Comparison of ENCODE assay signal across 21 cellular contexts in the genomic region with DNA sequence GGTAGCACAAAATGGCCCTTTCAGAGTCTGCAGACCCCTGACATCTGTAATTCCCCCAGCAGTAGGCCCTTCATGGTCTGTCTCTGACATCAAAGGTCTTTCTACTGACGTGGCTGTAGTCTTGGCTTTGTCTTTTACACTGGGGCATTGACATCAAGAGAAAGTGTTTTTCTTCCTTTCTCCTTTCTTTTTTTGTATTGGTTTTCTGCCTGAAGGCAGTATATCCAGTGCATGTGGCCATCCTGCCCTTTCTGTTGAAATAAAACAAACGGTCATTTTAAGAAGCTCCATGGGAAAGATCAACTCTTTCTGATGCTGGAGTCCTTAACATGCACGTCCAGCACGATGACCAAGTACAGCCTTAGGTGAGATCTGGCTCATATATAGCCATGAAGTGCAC.
"Had no signal": no experiment of that assay in that cellular context is flagged by ENCODE, and none has a peak within 500 bp of the region (broad histone marks: within the 10 kb centered on the region; RNA-seq: fewer than 3 reads in every experiment).

No MANE protein-coding gene starts in this region.

- H3K27ac ChIP-seq: KMS-11, RWPE1 had no signal

- H3K4me2 ChIP-seq: KMS-11 had no signal

- H3K4me3 Mint-ChIP-seq: IgD-negative memory B cell had no signal

- DNase-seq: Kasumi-1, MM.1S, NCI-H1092 treated with DMSO at 0.1 percent for 48 hours, NCI-H146, NCI-H1694 treated with DMSO at 0.1 percent for 48 hours, NCI-H1930, NCI-H2081, NCI-H2107, NCI-H2227 treated with DMSO at 0.1 percent for 48 hours, NCI-H524, NCI-H774, PC-3, SHP77, T-helper 1 cell had no signal

- H3K27me3 Mint-ChIP-seq: IgD-negative memory B cell had no signal

- H3K27ac Mint-ChIP-seq: IgD-negative memory B cell had no signal

- H3K4me3 ChIP-seq: K562 had no signal

- ATAC-seq: HepG2, K562, Panc1, PC-3, SK-N-SH treated with all-trans-retinoic acid at 6 μM for 48 hours had no signal

- H3K4me1 Mint-ChIP-seq: IgD-negative memory B cell had no signal

- H3K36me3 Mint-ChIP-seq: IgD-negative memory B cell had no signal

- H3K9ac ChIP-seq: KMS-11 had no signal

- H3K9me3 Mint-ChIP-seq: IgD-negative memory B cell had no signal
